ENCODE assay signal across 18 cellular contexts in the genomic region with DNA sequence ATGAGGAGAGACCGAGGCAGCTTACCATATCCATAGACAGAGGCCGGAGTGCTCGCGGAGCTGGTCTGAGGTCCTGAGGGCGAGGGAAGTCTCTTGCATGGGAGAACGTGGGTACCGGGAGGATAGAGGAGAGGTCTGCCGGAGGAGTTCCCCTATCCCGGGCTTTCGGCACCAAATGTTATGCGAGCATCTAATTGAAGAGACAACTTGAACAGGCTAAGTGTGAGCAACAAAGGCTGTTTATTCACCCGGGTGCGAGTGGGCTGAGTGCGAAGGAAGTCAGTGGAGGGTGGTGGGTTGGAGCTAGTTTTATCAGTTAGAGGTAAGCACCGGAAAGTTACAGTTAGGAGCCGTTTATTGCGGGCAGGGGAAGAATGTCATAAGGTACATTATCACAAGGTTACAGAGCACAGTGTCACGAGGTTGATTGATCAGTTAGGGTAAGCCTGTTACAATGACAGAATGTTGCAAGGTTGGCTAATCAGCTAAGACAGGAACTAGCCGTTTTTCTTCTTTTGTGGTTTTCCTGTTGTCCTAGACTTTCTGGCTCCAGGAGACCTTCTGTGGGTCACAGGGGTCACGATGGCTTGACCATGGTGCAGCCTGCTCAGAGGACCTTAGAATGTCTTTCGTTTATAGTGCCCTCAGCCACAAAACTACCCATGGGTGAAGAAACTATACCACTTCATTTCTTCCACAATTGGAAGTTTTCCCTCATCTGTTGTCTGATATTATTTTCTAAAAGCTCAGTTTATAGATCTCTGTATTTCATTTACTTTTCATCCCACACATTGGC.
DNase-seq lines count a peak whose midpoint lies in the region; TF ChIP-seq lines count a peak whose summit lies in the region.
"Had no signal": no experiment of that assay in that cellular context is flagged by ENCODE, and none has a peak within 500 bp of the region (broad histone marks: within the 10 kb centered on the region; RNA-seq: fewer than 3 reads in every experiment).

No MANE protein-coding gene starts in this region.

- H3K14ac ChIP-seq in mesenchymal stem cell (ENCODE audit: low read length in 2 of 2) (no peak overlapping the region), H9 (ENCODE audit: insufficient read depth, low read length) (no peak overlapping the region)

- no peaks in the 10 kb centered on the region for H3K9me2 ChIP-seq in Karpas-422 (replicated peaks; ENCODE audit: insufficient read depth, low read length)

- TF ChIP-seq CTCF in GM13976 (IDR thresholded peaks at IDR 0.05; ENCODE audit: borderline replicate concordance, control extremely low read depth, extremely low read depth, insufficient read depth, missing control alignments) (no peak), H9 (conservative IDR thresholded peaks at IDR 0.05) (no peak)

- H3K79me2 ChIP-seq in Karpas-422 (ENCODE audit: low read length) (no peaks in the 10 kb centered on the region), H9 (ENCODE audit: insufficient read depth, low read length) (no peaks in the 10 kb centered on the region)

- H3K23ac ChIP-seq in mesenchymal stem cell (ENCODE audit: low read length in 2 of 2) = no peak overlapping the region
- H3K23ac ChIP-seq in H9 (ENCODE audit: insufficient read length, low read depth, low read length) = no peak overlapping the region

- H4K20me1 ChIP-seq in Karpas-422 (ENCODE audit: insufficient read depth, low read depth, low read length) (no peaks in the 10 kb centered on the region), H9 (ENCODE audit: control insufficient read depth, insufficient read depth, insufficient read length) (no peaks in the 10 kb centered on the region)

- 81% methylated on average over 21 of the region's 21 CpGs for WGBS in mesenchymal stem cell
- no CpG with 5 or more reads among the region's 21 CpGs for WGBS in H9 (ENCODE audit: extremely low coverage, insufficient read length, low lambda C conversion rate)

- peak overlapping the region in 1 of 3 experiments; percentile 10; a peak in 1 of 7 replicates for H3K27ac Mint-ChIP-seq in H9
- H3K27ac Mint-ChIP-seq: brain; T-helper 1 cell treated with Interleukin-12 subunit alpha and Interleukin-12 subunit beta and Interleukin-4 antibody, amounts not matched to agents 30 μg/mL and 1 μg/mL, for 36 hours had no signal

- H3K27me3 Mint-ChIP-seq in H9 (ENCODE audit: low read depth) = no peaks in the 10 kb centered on the region
- H3K27me3 Mint-ChIP-seq: brain had no signal

- H2AK5ac ChIP-seq in mesenchymal stem cell (ENCODE audit: low read length, severe bottlenecking) = no peak overlapping the region
- no peak overlapping the region for H2AK5ac ChIP-seq in H9 (ENCODE audit: insufficient read length, low read length)

- no peak overlapping the region for H3K18ac ChIP-seq in mesenchymal stem cell (ENCODE audit: low read depth in 1 of 2, low read length in 2 of 2)
- no peak overlapping the region for H3K18ac ChIP-seq in H9 (ENCODE audit: insufficient read length, low read depth, low read length)

- no peak overlapping the region for H3K27ac ChIP-seq in Karpas-422 (ENCODE audit: low read length)
- H3K27ac ChIP-seq in mesenchymal stem cell (ENCODE audit: low read length, poor library complexity, severe bottlenecking) = no peak overlapping the region
- no peak overlapping the region for H3K27ac ChIP-seq in H9 (ENCODE audit: insufficient read length, low read depth, low read length)
- H3K27ac ChIP-seq: esophagus muscularis mucosa had no signal

- peaks cover 11% of the 10 kb centered on the region in 2 experiments for H3K4me1 Mint-ChIP-seq in H9
- H3K4me1 Mint-ChIP-seq: brain had no signal

- DNase-seq in GM13976 (ENCODE audit: low spot score) (peak; percentile 9), Karpas-422 (no peak), SKM-1 (lab: John Stamatoyannopoulos, UW; ENCODE audit: unreplicated experiment) (peak; percentile 33), mesenchymal stem cell (peak; percentile 45), LoVo (ENCODE audit: low spot score) (no peak), H9 (no peak), retina (no peak)
- no peak for DNase-seq in activated CD8-positive, alpha-beta memory T cell treated with anti-CD3 and anti-CD28 coated beads, Interleukin-2, amount 50 U/mL, for 4 hours
- DNase-seq: activated naive CD4-positive, alpha-beta T cell treated with anti-CD3 and anti-CD28 coated beads, Interleukin-2, amount 50 U/mL, for 16 hours; dermis blood vessel endothelial cell; DMS79; head of caudate nucleus; NCI-H2107; NCI-H526; substantia nigra had no signal

- H2BK5ac ChIP-seq in mesenchymal stem cell (ENCODE audit: low read depth, low read length, poor library complexity, severe bottlenecking) (no peak overlapping the region), H9 (ENCODE audit: insufficient read length, low read length) (no peak overlapping the region)

- no peak overlapping the region for H3K4me2 ChIP-seq in Karpas-422 (ENCODE audit: low read depth, low read length, poor library complexity, severe bottlenecking)
- no peak overlapping the region for H3K4me2 ChIP-seq in mesenchymal stem cell (ENCODE audit: low read length, poor library complexity, severe bottlenecking)
- no peak overlapping the region for H3K4me2 ChIP-seq in H9 (ENCODE audit: insufficient read depth, insufficient read length, low read length)

- H3K9ac ChIP-seq in Karpas-422 (ENCODE audit: low read length) (no peak overlapping the region), mesenchymal stem cell (ENCODE audit: low read length) (no peak overlapping the region), H9 (ENCODE audit: extremely low read depth, insufficient read length, low read length) (no peak overlapping the region)

- H3K4me3 Mint-ChIP-seq in H9 = no peak overlapping the region
- H3K4me3 Mint-ChIP-seq: brain; T-helper 1 cell treated with Interleukin-12 subunit alpha and Interleukin-12 subunit beta and Interleukin-4 antibody, amounts not matched to agents 30 μg/mL and 1 μg/mL, for 36 hours had no signal

- H3K9me3 ChIP-seq in Karpas-422 (ENCODE audit: low read length) (no peaks in the 10 kb centered on the region), mesenchymal stem cell (ENCODE audit: control insufficient read depth, low read length) (peaks cover 10% of the 10 kb centered on the region), H9 (ENCODE audit: control insufficient read depth, low read depth, low read length) (no peaks in the 10 kb centered on the region)
- H3K9me3 ChIP-seq: esophagus muscularis mucosa had no signal

- H2BK20ac ChIP-seq in H9 (ENCODE audit: low read depth, low read length, poor library complexity, severe bottlenecking) = no peak overlapping the region

- no peak overlapping the region for H3K4me3 ChIP-seq in Karpas-422 (ENCODE audit: low read length)
- H3K4me3 ChIP-seq in mesenchymal stem cell (ENCODE audit: insufficient read depth in 1 of 2, low read depth in 1 of 2, low read length in 2 of 2) = no peak overlapping the region
- H3K4me3 ChIP-seq: esophagus muscularis mucosa had no signal

- no peak overlapping the region for H3K4ac ChIP-seq in mesenchymal stem cell (ENCODE audit: low read depth in 1 of 2, low read length in 2 of 2)
- no peak overlapping the region for H3K4ac ChIP-seq in H9 (ENCODE audit: low read depth, low read length)

- no peaks in the 10 kb centered on the region for H3K27me3 ChIP-seq in Karpas-422 (ENCODE audit: low read length)
- H3K27me3 ChIP-seq in mesenchymal stem cell (ENCODE audit: control insufficient read depth in 1 of 2, insufficient read depth in 1 of 2, low read length in 2 of 2) = no peaks in the 10 kb centered on the region
- H3K27me3 ChIP-seq in H9 (ENCODE audit: insufficient read depth, low read length) = no peaks in the 10 kb centered on the region
- H3K27me3 ChIP-seq: esophagus muscularis mucosa had no signal

- H2AFZ ChIP-seq in Karpas-422 (ENCODE audit: low read length) (peak overlapping the region; percentile 70; the same call in 1 of the 2 replicates), mesenchymal stem cell (ENCODE audit: low read depth, low read length) (no peak overlapping the region), H9 (ENCODE audit: low read length) (no peak overlapping the region)

- in situ Hi-C loops in GM13976 (cut with MboI; ENCODE audit: low sequenced_read_pairs, unreplicated experiment) = no loop called here

- no peak overlapping the region for H4K8ac ChIP-seq in mesenchymal stem cell (ENCODE audit: low read length)
- H4K8ac ChIP-seq in H9 (replicated peaks; ENCODE audit: insufficient read length, low read depth, low read length) = no peak overlapping the region

- H3K36me3 Mint-ChIP-seq in H9 (ENCODE audit: insufficient read depth in 1 of 3, low read depth in 3 of 3) = peaks cover 0 to 16% (median 3%) of the 10 kb centered on the region in 3 experiments; a peak in 3 of 7 replicates
- H3K36me3 Mint-ChIP-seq: brain had no signal

- H4K91ac ChIP-seq in mesenchymal stem cell (ENCODE audit: low read length) (no peak overlapping the region), H9 (ENCODE audit: insufficient read length, low read depth, low read length) (no peak overlapping the region)

- H3K4me1 ChIP-seq in Karpas-422 (ENCODE audit: low read length) = no peaks in the 10 kb centered on the region
- no peaks in the 10 kb centered on the region for H3K4me1 ChIP-seq in mesenchymal stem cell (ENCODE audit: control insufficient read depth, insufficient read depth, low read depth, low read length)
- H3K4me1 ChIP-seq in H9 (ENCODE audit: insufficient read depth, low read length) = no peaks in the 10 kb centered on the region
- H3K4me1 ChIP-seq: esophagus muscularis mucosa had no signal

- H4K5ac ChIP-seq in H9 (ENCODE audit: insufficient read length, low read depth, low read length) = no peak overlapping the region

- H2BK12ac ChIP-seq in mesenchymal stem cell (ENCODE audit: low read length in 2 of 2) (peak overlapping the region; percentile 1 to 95), H9 (ENCODE audit: insufficient read length, low read depth, low read length) (no peak overlapping the region)

- H3K9me3 Mint-ChIP-seq in H9 = peaks cover 2 to 11% of the 10 kb centered on the region in 2 experiments; a peak in 4 of 5 replicates

- no peak overlapping the region for H3T11ph ChIP-seq in H9 (ENCODE audit: low read length)

- peak overlapping the region; percentile 51 for H2BK120ac ChIP-seq in mesenchymal stem cell (ENCODE audit: low read depth, low read length)
- H2BK120ac ChIP-seq in H9 (ENCODE audit: low read depth, low read length, poor library complexity, severe bottlenecking) = no peak overlapping the region

- H3K23me2 ChIP-seq in H9 (ENCODE audit: insufficient read length, low read depth, low read length, poor library complexity, severe bottlenecking) = no peaks in the 10 kb centered on the region

- no peak overlapping the region for H3K56ac ChIP-seq in H9 (ENCODE audit: insufficient read length, low read depth, low read length)

- H3K79me1 ChIP-seq in mesenchymal stem cell (replicated peaks; ENCODE audit: low read length, poor library complexity, severe bottlenecking) = no peaks in the 10 kb centered on the region
- no peaks in the 10 kb centered on the region for H3K79me1 ChIP-seq in H9 (ENCODE audit: insufficient read depth, low read depth, low read length, poor library complexity, severe bottlenecking)

- H2BK15ac ChIP-seq in mesenchymal stem cell (ENCODE audit: low read depth, poor library complexity, severe bottlenecking) = no peak overlapping the region
- H2BK15ac ChIP-seq in H9 (ENCODE audit: low read depth, low read length) = no peak overlapping the region

- no peaks in the 10 kb centered on the region for H3K36me3 ChIP-seq in Karpas-422 (ENCODE audit: insufficient read depth, low read length)
- no peaks in the 10 kb centered on the region for H3K36me3 ChIP-seq in mesenchymal stem cell (ENCODE audit: control insufficient read depth in 1 of 2, insufficient read depth in 2 of 2, low read depth in 1 of 2, low read length in 2 of 2)
- H3K36me3 ChIP-seq: esophagus muscularis mucosa had no signal

Comparison
In these comparisons a context has a peak if more than half of its experiments do, and no peak if none do; other contexts are left out.
1. DNase-seq: peak in GM13976 (single experiment), SKM-1 (single experiment) and mesenchymal stem cell (single experiment); none in Karpas-422 (single experiment), LoVo (single experiment), H9 (single experiment), retina (single experiment) and activated CD8-positive, alpha-beta memory T cell treated with anti-CD3 and anti-CD28 coated beads, Interleukin-2, amount 50 U/mL, for 4 hours (single experiment).